10 cellular contexts compared by ENCODE assay signal in the genomic region with DNA sequence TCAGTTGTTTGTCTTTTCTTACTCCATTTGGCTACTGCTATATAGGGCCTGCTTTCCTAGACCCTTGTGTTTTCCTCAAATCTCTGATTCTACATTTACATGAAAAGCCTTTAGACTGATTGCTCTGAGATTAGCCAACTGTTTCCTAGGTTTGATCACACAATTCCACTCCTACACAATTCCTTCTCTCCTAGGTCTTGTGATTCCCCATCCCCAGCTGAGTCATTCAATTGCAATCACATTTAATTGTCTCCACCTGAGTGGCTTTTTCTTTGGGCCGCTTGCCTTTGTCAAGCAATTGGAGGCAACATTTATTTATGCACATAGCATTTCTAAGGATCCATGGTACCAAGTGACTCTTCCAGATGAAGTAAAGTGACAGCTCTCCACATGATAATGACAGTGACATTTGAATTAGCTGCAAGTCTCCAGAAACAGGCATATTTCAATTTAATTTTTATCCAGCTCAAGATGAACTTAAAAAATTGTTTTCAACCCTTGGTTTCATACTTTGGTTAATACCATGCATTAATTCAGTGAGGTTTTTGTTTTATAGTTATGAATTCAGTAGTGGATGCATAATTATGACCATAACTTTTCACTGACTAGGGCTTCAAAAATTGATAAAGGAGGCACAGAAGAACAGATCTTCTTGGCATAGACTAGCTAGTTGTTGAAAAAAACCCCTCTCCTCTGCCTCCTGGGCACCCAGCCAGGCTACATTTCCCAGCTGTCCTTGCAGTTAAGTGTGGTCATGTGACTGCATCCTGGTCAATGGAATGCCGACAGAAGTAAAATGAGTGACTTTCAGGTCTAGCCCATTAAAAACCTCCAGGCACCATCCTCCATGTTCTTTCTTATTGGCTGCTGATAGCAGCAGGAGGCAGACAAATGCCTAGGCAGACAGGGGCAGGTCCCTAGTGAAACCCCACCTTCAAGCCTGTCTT. TPM values are rescaled to one million over a fixed set of nuclear protein-coding genes. Genes with fewer than 3 reads are reported as not detected.
DNase-seq lines count a peak whose midpoint lies in the region; ATAC-seq and TF ChIP-seq lines count a peak whose summit lies in the region.
"Had no signal": no experiment of that assay in that cellular context is flagged by ENCODE, and none has a peak within 500 bp of the region (broad histone marks: within the 10 kb centered on the region; RNA-seq: fewer than 3 reads in every experiment).

No MANE protein-coding gene starts in this region.

- H4K20me1 ChIP-seq in GM23338 (replicated peaks; ENCODE audit: insufficient read depth) = no peaks in the 10 kb centered on the region

- DNase-seq in GM23338 (ENCODE audit: low spot score) = peak; percentile 23
- peak in 1 of 2 experiments; percentile 40 for DNase-seq in SJSA1 (ENCODE audit: low read depth in 1 of 2, low spot score in 2 of 2)
- peak; percentile 73 to 84 for DNase-seq in foreskin fibroblast
- peak; percentile 47 for DNase-seq in skeletal muscle cell (ENCODE audit: low read depth)
- no peak for DNase-seq in activated naive CD8-positive, alpha-beta T cell treated with anti-CD3 and anti-CD28 coated beads for 36 hours
- DNase-seq in stimulated activated naive CD4-positive, alpha-beta T cell (lab: John Stamatoyannopoulos, UW) = no peak
- DNase-seq in NCI-H1417 treated with DMSO at 0.1 percent for 48 hours (lab: John Stamatoyannopoulos, UW) = no peak
- DNase-seq: activated T-cell treated with anti-CD3 and anti-CD28 coated beads, Interleukin-2, amount 50 U/mL, for 4 hours had no signal

- no peaks in the 10 kb centered on the region for H3K9me2 ChIP-seq in GM23338 (ENCODE audit: insufficient read depth)

- peaks cover 56% of the 10 kb centered on the region for H3K9me3 Mint-ChIP-seq in GM23338
- H3K9me3 Mint-ChIP-seq in activated naive CD8-positive, alpha-beta T cell treated with anti-CD3 and anti-CD28 coated beads for 36 hours = peaks cover 3% of the 10 kb centered on the region
- H3K9me3 Mint-ChIP-seq: activated T-cell treated with anti-CD3 and anti-CD28 coated beads, Interleukin-2, amount 50 U/mL, for 4 hours had no signal

- H3K27ac ChIP-seq in GM23338 (ENCODE audit: low read depth) (peak overlapping the region; percentile 88), SJSA1 (peak overlapping the region; percentile 73)

- H3K4me1 ChIP-seq in GM23338 (ENCODE audit: insufficient read depth) (peaks cover 6% of the 10 kb centered on the region), SJSA1 (replicated peaks) (peaks cover 48% of the 10 kb centered on the region)

- H3K4me3 ChIP-seq in GM23338 (no peak overlapping the region), SJSA1 (no peak overlapping the region), foreskin fibroblast (ENCODE audit: low read depth in 1 of 2, low read length in 2 of 2) (no peak overlapping the region), skeletal muscle cell (ENCODE audit: low read depth, low read length) (no peak overlapping the region)

- H3K36me3 Mint-ChIP-seq in GM23338 (ENCODE audit: low read depth) = peaks cover 54% of the 10 kb centered on the region
- peaks cover 3% of the 10 kb centered on the region for H3K36me3 Mint-ChIP-seq in activated naive CD8-positive, alpha-beta T cell treated with anti-CD3 and anti-CD28 coated beads for 36 hours

- H3K36me3 ChIP-seq in GM23338 (ENCODE audit: insufficient read depth) (no peaks in the 10 kb centered on the region; the same call in 1 of the 2 replicates), SJSA1 (no peaks in the 10 kb centered on the region)

- no peaks in the 10 kb centered on the region for H3K79me2 ChIP-seq in GM23338 (replicated peaks; ENCODE audit: insufficient read depth)

- TF ChIP-seq CTCF in GM23338 (conservative IDR thresholded peaks at IDR 0.05; ENCODE audit: low read depth in 2 of 2) = no peak
- TF ChIP-seq CTCF in foreskin fibroblast (IDR thresholded peaks at IDR 0.05; ENCODE audit: low read depth, low read length) = no peak

- ATAC-seq in GM23338 (peak; percentile 83), GM18907 (IDR thresholded peaks at IDR 0.05; ENCODE audit: unreplicated experiment) (no peak)
- ATAC-seq: activated T-cell treated with anti-CD3 and anti-CD28 coated beads, Interleukin-2, amount 50 U/mL, for 4 hours had no signal

- no peak overlapping the region for H3K4me3 Mint-ChIP-seq in GM23338
- no peak overlapping the region for H3K4me3 Mint-ChIP-seq in activated naive CD8-positive, alpha-beta T cell treated with anti-CD3 and anti-CD28 coated beads for 36 hours
- H3K4me3 Mint-ChIP-seq: activated T-cell treated with anti-CD3 and anti-CD28 coated beads, Interleukin-2, amount 50 U/mL, for 4 hours had no signal

- peaks cover 10% of the 10 kb centered on the region for H3K4me1 Mint-ChIP-seq in GM23338
- H3K4me1 Mint-ChIP-seq in activated naive CD8-positive, alpha-beta T cell treated with anti-CD3 and anti-CD28 coated beads for 36 hours = no peaks in the 10 kb centered on the region

- peak overlapping the region; percentile 93; the same call in 1 of the 2 replicates for H3K27ac Mint-ChIP-seq in GM23338
- H3K27ac Mint-ChIP-seq in activated naive CD8-positive, alpha-beta T cell treated with anti-CD3 and anti-CD28 coated beads for 36 hours = no peak overlapping the region

- H2AFZ ChIP-seq in GM23338 = no peak overlapping the region

- H3K9me3 ChIP-seq in SJSA1 (replicated peaks) = no peaks in the 10 kb centered on the region

- H3K27me3 ChIP-seq in GM23338 (ENCODE audit: insufficient read depth) = no peaks in the 10 kb centered on the region
- H3K27me3 ChIP-seq in SJSA1 (replicated peaks) = no peaks in the 10 kb centered on the region

- H3K27me3 Mint-ChIP-seq in GM23338 (ENCODE audit: insufficient read depth, low read depth, poor library complexity) = peaks cover 4% of the 10 kb centered on the region
- no peaks in the 10 kb centered on the region for H3K27me3 Mint-ChIP-seq in activated naive CD8-positive, alpha-beta T cell treated with anti-CD3 and anti-CD28 coated beads for 36 hours

- H3K4me2 ChIP-seq in GM23338 = no peak overlapping the region

- H3F3A ChIP-seq in GM23338 (replicated peaks; ENCODE audit: low read depth) = no peaks in the 10 kb centered on the region; the same call in 1 of the 2 replicates

TF ChIP-seq in GM23338, 12 proteins besides CTCF, POLR2A, EP300 and RAD21 (continues in another document):
- TF ChIP-seq EZH2 (IDR thresholded peaks at IDR 0.05; ENCODE audit: low read depth, unreplicated experiment) = no peak
- TF ChIP-seq, protein P1, sequence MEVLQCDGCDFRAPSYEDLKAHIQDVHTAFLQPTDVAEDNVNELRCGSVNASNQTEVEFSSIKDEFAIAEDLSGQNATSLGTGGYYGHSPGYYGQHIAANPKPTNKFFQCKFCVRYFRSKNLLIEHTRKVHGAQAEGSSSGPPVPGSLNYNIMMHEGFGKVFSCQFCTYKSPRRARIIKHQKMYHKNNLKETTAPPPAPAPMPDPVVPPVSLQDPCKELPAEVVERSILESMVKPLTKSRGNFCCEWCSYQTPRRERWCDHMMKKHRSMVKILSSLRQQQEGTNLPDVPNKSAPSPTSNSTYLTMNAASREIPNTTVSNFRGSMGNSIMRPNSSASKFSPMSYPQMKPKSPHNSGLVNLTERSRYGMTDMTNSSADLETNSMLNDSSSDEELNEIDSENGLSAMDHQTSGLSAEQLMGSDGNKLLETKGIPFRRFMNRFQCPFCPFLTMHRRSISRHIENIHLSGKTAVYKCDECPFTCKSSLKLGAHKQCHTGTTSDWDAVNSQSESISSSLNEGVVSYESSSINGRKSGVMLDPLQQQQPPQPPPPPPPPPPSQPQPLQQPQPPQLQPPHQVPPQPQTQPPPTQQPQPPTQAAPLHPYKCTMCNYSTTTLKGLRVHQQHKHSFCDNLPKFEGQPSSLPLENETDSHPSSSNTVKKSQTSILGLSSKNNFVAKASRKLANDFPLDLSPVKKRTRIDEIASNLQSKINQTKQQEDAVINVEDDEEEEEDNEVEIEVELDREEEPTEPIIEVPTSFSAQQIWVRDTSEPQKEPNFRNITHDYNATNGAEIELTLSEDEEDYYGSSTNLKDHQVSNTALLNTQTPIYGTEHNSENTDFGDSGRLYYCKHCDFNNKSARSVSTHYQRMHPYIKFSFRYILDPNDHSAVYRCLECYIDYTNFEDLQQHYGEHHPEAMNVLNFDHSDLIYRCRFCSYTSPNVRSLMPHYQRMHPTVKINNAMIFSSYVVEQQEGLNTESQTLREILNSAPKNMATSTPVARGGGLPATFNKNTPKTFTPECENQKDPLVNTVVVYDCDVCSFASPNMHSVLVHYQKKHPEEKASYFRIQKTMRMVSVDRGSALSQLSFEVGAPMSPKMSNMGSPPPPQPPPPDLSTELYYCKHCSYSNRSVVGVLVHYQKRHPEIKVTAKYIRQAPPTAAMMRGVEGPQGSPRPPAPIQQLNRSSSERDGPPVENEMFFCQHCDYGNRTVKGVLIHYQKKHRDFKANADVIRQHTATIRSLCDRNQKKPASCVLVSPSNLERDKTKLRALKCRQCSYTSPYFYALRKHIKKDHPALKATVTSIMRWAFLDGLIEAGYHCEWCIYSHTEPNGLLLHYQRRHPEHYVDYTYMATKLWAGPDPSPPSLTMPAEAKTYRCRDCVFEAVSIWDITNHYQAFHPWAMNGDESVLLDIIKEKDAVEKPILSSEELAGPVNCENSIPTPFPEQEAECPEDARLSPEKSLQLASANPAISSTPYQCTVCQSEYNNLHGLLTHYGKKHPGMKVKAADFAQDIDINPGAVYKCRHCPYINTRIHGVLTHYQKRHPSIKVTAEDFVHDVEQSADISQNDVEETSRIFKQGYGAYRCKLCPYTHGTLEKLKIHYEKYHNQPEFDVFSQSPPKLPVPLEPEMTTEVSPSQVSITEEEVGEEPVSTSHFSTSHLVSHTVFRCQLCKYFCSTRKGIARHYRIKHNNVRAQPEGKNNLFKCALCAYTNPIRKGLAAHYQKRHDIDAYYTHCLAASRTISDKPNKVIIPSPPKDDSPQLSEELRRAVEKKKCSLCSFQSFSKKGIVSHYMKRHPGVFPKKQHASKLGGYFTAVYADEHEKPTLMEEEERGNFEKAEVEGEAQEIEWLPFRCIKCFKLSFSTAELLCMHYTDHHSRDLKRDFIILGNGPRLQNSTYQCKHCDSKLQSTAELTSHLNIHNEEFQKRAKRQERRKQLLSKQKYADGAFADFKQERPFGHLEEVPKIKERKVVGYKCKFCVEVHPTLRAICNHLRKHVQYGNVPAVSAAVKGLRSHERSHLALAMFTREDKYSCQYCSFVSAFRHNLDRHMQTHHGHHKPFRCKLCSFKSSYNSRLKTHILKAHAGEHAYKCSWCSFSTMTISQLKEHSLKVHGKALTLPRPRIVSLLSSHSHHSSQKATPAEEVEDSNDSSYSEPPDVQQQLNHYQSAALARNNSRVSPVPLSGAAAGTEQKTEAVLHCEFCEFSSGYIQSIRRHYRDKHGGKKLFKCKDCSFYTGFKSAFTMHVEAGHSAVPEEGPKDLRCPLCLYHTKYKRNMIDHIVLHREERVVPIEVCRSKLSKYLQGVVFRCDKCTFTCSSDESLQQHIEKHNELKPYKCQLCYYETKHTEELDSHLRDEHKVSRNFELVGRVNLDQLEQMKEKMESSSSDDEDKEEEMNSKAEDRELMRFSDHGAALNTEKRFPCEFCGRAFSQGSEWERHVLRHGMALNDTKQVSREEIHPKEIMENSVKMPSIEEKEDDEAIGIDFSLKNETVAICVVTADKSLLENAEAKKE (CRISPR knock-in tag; IDR thresholded peaks at IDR 0.05) = 0 out of 2 replicates have a peak, but pooled peaks have one; percentile 2

RNA-seq across cellular contexts. Expression of a gene that starts 35.6 kb away (rescaled TPM):
- not detected in 2 replicates for total RNA-seq in GM23338 (2014; rRNA removed; shearing (Covaris generic))
- not detected in 2 replicates for polyA plus RNA-seq in GM23338 (2016; fragmentation: Nextera tagmentation; extraction: Ambion mirVana)
- total RNA-seq in SJSA1 (2014; rRNA removed; shearing (Covaris generic)) = not detected in 2 replicates
- not detected for total RNA-seq in activated naive CD8-positive, alpha-beta T cell treated with anti-CD3 and anti-CD28 coated beads for 36 hours
- total RNA-seq: activated T-cell treated with anti-CD3 and anti-CD28 coated beads, Interleukin-2, amount 50 U/mL, for 4 hours had no signal
- polyA plus RNA-seq: esophagus had no signal

Comparison
In these comparisons a context has a peak if more than half of its experiments do, and no peak if none do; other contexts are left out.
1. DNase-seq: peak in GM23338 (single experiment), foreskin fibroblast (2 of 2) and skeletal muscle cell (single experiment); none in activated naive CD8-positive, alpha-beta T cell treated with anti-CD3 and anti-CD28 coated beads for 36 hours (single experiment), stimulated activated naive CD4-positive, alpha-beta T cell (0 of 6) and NCI-H1417 treated with DMSO at 0.1 percent for 48 hours (single experiment).